Comparison of ENCODE assay signal across 10 cellular contexts in genomic region chr15:31390777-31391486, GRCh38.
DNase-seq lines count a peak whose midpoint lies in the region; ATAC-seq and TF ChIP-seq lines count a peak whose summit lies in the region.
"Had no signal": no experiment of that assay in that cellular context is flagged by ENCODE, and none has a peak within 500 bp of the region (broad histone marks: within the 10 kb centered on the region; RNA-seq: fewer than 3 reads in every experiment).

No MANE protein-coding gene starts in this region.

- intact Hi-C loops in tibial artery (cut with DNase I; ENCODE audit: low total_unique reads), result no loop called here

- TF ChIP-seq CTCF in mesothelial cell of epicardium (IDR thresholded peaks at IDR 0.05; ENCODE audit: unreplicated experiment), result no peak
- no peak for TF ChIP-seq CTCF in tibial artery (IDR thresholded peaks at IDR 0.05)

- H3K4me3 ChIP-seq in tibial artery, result peak overlapping the region; percentile 80 to 85

- peaks cover 0 to 40% (median 20%) of the 10 kb centered on the region in 4 donors for H3K4me1 ChIP-seq in tibial artery

- no peaks in the 10 kb centered on the region for H3K27me3 Mint-ChIP-seq in activated T-cell treated with anti-CD3 and anti-CD28 coated beads, Interleukin-2, amount 50 U/mL, for 4 hours (ENCODE audit: low read depth)
- no peaks in the 10 kb centered on the region for H3K27me3 Mint-ChIP-seq in central memory CD8-positive, alpha-beta T cell
- peaks cover 27% of the 10 kb centered on the region for H3K27me3 Mint-ChIP-seq in mesothelial cell of epicardium (ENCODE audit: low read depth)

- H3K27ac Mint-ChIP-seq in central memory CD8-positive, alpha-beta T cell (ENCODE audit: low read depth), result peak overlapping the region; percentile 95
- peak overlapping the region; percentile 83 for H3K27ac Mint-ChIP-seq in mesothelial cell of epicardium

- no peak for ATAC-seq in activated T-cell treated with anti-CD3 and anti-CD28 coated beads, Interleukin-2, amount 50 U/mL, for 4 hours
- ATAC-seq in central memory CD8-positive, alpha-beta T cell (replicated peaks; ENCODE audit: extremely low read depth, poor library complexity, severe bottlenecking), result no peak

- no peak for DNase-seq in activated T-cell treated with anti-CD3 and anti-CD28 coated beads, Interleukin-2, amount 50 U/mL, for 4 hours
- DNase-seq in activated T-cell treated with anti-CD3 and anti-CD28 coated beads for 4 hours, result no peak
- DNase-seq in central memory CD8-positive, alpha-beta T cell (ENCODE audit: low spot score in 2 of 2), result peak; percentile 6 to 10
- DNase-seq in mesothelial cell of epicardium (ENCODE audit: low spot score in 2 of 2, unreplicated experiment in 2 of 2), result peak in 1 of 2 experiments; percentile 33
- DNase-seq in tibial artery, result no peak
- no peak for DNase-seq in midbrain (lab: John Stamatoyannopoulos, UW)
- no peak for DNase-seq in activated naive CD4-positive, alpha-beta T cell treated with Interleukin-2 at 50 U/mL for 16 hours
- no peak for DNase-seq in MV-4-11 (lab: John Stamatoyannopoulos, UW)
- DNase-seq: stimulated activated CD4-positive, alpha-beta T cell treated with anti-CD3 and anti-CD28 coated beads, Interleukin-15, amount 100 ng/mL, for 24 hours; stimulated activated naive CD4-positive, alpha-beta T cell had no signal

- peak overlapping the region; percentile 98 to 99 for H3K27ac ChIP-seq in tibial artery

- peak overlapping the region; percentile 3 for H3K4me3 Mint-ChIP-seq in activated T-cell treated with anti-CD3 and anti-CD28 coated beads, Interleukin-2, amount 50 U/mL, for 4 hours
- peak overlapping the region; percentile 95 for H3K4me3 Mint-ChIP-seq in central memory CD8-positive, alpha-beta T cell
- H3K4me3 Mint-ChIP-seq in mesothelial cell of epicardium, result peak overlapping the region; percentile 0

- no peaks in the 10 kb centered on the region for H3K36me3 ChIP-seq in tibial artery

- peaks cover 0 to 6% (median 0%) of the 10 kb centered on the region in 3 donors for H3K9me3 ChIP-seq in tibial artery

- no peaks in the 10 kb centered on the region for H3K36me3 Mint-ChIP-seq in activated T-cell treated with anti-CD3 and anti-CD28 coated beads, Interleukin-2, amount 50 U/mL, for 4 hours (ENCODE audit: insufficient read depth)
- peaks cover 12% of the 10 kb centered on the region for H3K36me3 Mint-ChIP-seq in central memory CD8-positive, alpha-beta T cell (ENCODE audit: insufficient read depth)
- peaks cover 10% of the 10 kb centered on the region for H3K36me3 Mint-ChIP-seq in mesothelial cell of epicardium

- no peaks in the 10 kb centered on the region for H3K9me3 Mint-ChIP-seq in activated T-cell treated with anti-CD3 and anti-CD28 coated beads, Interleukin-2, amount 50 U/mL, for 4 hours
- H3K9me3 Mint-ChIP-seq in central memory CD8-positive, alpha-beta T cell, result no peaks in the 10 kb centered on the region
- peaks cover 23% of the 10 kb centered on the region for H3K9me3 Mint-ChIP-seq in mesothelial cell of epicardium

- peaks cover 52% of the 10 kb centered on the region for H3K4me1 Mint-ChIP-seq in activated T-cell treated with anti-CD3 and anti-CD28 coated beads, Interleukin-2, amount 50 U/mL, for 4 hours (ENCODE audit: low read depth)
- H3K4me1 Mint-ChIP-seq in central memory CD8-positive, alpha-beta T cell, result peaks cover 69% of the 10 kb centered on the region
- H3K4me1 Mint-ChIP-seq in mesothelial cell of epicardium, result peaks cover 15% of the 10 kb centered on the region

- no peaks in the 10 kb centered on the region for H3K27me3 ChIP-seq in tibial artery

Comparison
In these comparisons a context has a peak if more than half of its experiments do, and no peak if none do; other contexts are left out.
1. DNase-seq: peak in central memory CD8-positive, alpha-beta T cell (2 of 2); none in activated T-cell treated with anti-CD3 and anti-CD28 coated beads, Interleukin-2, amount 50 U/mL, for 4 hours (single experiment), activated T-cell treated with anti-CD3 and anti-CD28 coated beads for 4 hours (single experiment), tibial artery (0 of 2), midbrain (single experiment), activated naive CD4-positive, alpha-beta T cell treated with Interleukin-2 at 50 U/mL for 16 hours (single experiment) and MV-4-11 (single experiment).
2. H3K4me3 Mint-ChIP-seq: peak in every context shown above with its lines; median percentile 95 in central memory CD8-positive, alpha-beta T cell; 3 in activated T-cell treated with anti-CD3 and anti-CD28 coated beads, Interleukin-2, amount 50 U/mL, for 4 hours; 0 in mesothelial cell of epicardium.